ENCODE assay signal across 1 cellular context in genomic region chr1:5934058-5934884, GRCh38.
TF ChIP-seq lines count a peak whose summit lies in the region.

No MANE protein-coding gene starts in this region.

TF ChIP-seq in K562, 482 proteins besides CTCF, POLR2A, EP300 and RAD21:
- TF ChIP-seq SMAD3 (CRISPR knock-in tag; conservative IDR thresholded peaks at IDR 0.05) (no peak), ZNF239 (CRISPR knock-in tag; IDR thresholded peaks at IDR 0.05) (no peak), EP400 (IDR thresholded peaks at IDR 0.05) (no peak), MITF (IDR thresholded peaks at IDR 0.05) (no peak), NKRF (IDR thresholded peaks at IDR 0.05; ENCODE audit: borderline replicate concordance) (no peak), JUND (IDR thresholded peaks at IDR 0.05; ENCODE audit: borderline replicate concordance, low read depth, low read length) (no peak), JUND (tag; IDR thresholded peaks at IDR 0.05; ENCODE audit: borderline replicate concordance, low read depth, low read length) (no peak)
